15 cellular contexts compared by ENCODE assay signal in the genomic region with DNA sequence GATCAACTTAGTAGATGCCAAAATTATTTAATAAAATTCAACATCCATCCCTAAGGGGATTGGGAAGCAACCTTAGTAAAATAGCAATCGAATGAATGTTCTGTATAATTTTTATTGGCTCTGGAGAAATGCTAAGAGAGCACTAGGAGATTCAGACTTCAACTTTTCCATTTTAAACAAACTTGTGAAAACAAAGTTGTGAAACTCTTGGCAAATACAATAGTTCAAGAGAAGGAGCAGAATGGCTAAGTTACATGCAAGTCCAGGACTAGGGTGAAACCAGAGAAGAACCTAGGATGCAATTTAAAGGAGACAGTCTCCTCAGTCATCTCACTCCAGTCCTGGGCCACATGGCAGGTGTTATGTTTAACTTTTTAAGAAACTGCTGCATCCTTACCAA.
"Had no signal": no experiment of that assay in that cellular context is flagged by ENCODE, and none has a peak within 500 bp of the region (broad histone marks: within the 10 kb centered on the region; RNA-seq: fewer than 3 reads in every experiment).

No MANE protein-coding gene starts in this region.

- H3K9me3 ChIP-seq: heart left ventricle, tibial nerve, vagina had no signal

- DNase-seq: activated CD4-positive, alpha-beta memory T cell treated with anti-CD3 and anti-CD28 coated beads, Interleukin-2, amount 10 ng/mL, durations not matched to agents 7 days and 5 days; activated CD4-positive, alpha-beta T cell treated with anti-CD3 and anti-CD28 coated beads for 1 hour; activated gamma-delta T cell treated with Interleukin-2 at 50 U/mL for 16 hours; activated T-cell treated with anti-CD3 and anti-CD28 coated beads, Interleukin-2, amount 50 U/mL, for 48 hours; caudate nucleus; cortex of kidney; effector CD8-positive, alpha-beta T cell; foreskin fibroblast; heart left ventricle; T-helper 9 cell had no signal

- H3K4me1 ChIP-seq: heart left ventricle, vagina had no signal

- H3K9me3 Mint-ChIP-seq: activated CD4-positive, alpha-beta memory T cell treated with anti-CD3 and anti-CD28 coated beads, Interleukin-2, amount 10 ng/mL, durations not matched to agents 7 days and 5 days had no signal

- H3K27ac Mint-ChIP-seq: activated CD4-positive, alpha-beta memory T cell treated with anti-CD3 and anti-CD28 coated beads, Interleukin-2, amount 10 ng/mL, durations not matched to agents 7 days and 5 days; mesothelial cell of epicardium had no signal

- H3K4me3 ChIP-seq: heart left ventricle, skin epidermis, tibial nerve, vagina had no signal

- H3K4me1 Mint-ChIP-seq: activated CD4-positive, alpha-beta memory T cell treated with anti-CD3 and anti-CD28 coated beads, Interleukin-2, amount 10 ng/mL, durations not matched to agents 7 days and 5 days; neural crest cell had no signal

- H3K36me3 ChIP-seq: heart left ventricle, tibial nerve, vagina had no signal

- H3K27me3 ChIP-seq: heart left ventricle, tibial nerve, vagina had no signal

- H3K36me3 Mint-ChIP-seq: mesothelial cell of epicardium had no signal

- H3K4me3 Mint-ChIP-seq: activated CD4-positive, alpha-beta memory T cell treated with anti-CD3 and anti-CD28 coated beads, Interleukin-2, amount 10 ng/mL, durations not matched to agents 7 days and 5 days; mesothelial cell of epicardium; neural crest cell had no signal
